In the genomic region with DNA sequence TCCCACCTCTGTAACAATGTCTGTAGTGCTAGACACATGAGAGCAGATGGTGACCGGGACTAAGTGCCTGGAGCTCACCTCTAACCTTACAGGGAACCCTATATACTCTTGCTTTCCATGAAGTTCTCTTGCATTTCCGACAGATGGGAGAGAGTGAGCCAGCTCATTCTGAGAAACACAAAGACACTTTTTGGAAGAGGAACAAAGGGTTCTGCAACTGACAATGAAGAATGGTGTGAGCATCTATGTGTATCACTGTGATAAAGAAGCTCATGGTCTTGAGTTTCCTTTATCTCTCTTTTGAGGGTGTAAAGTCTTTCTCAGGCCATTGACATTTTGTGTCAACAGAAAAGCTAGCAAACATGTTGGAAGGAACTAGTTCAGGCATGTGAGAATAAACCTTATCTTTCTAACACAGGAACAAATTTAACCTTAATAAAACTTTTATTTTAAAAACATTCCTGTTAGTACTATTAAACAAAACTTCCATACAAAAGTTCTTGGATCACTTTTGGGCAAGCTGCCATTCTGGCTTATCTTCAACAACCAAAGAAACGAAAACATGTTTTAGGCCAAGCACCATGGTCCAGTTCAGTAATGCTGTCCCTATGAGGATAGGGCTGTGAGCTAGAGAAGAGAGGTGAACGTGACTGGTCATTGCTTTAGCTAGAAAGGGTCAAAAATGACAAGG, we compare ENCODE assay signal across 14 cellular contexts.
A peak's percentile ranks its signal among the peaks of the same experiment; 100 is the strongest.
DNase-seq lines count a peak whose midpoint lies in the region; TF ChIP-seq lines count a peak whose summit lies in the region.
"Had no signal": no experiment of that assay in that cellular context is flagged by ENCODE, and none has a peak within 500 bp of the region (broad histone marks: within the 10 kb centered on the region; RNA-seq: fewer than 3 reads in every experiment).

No MANE protein-coding gene starts in this region.

- no peak overlapping the region for H3K4me3 Mint-ChIP-seq in osteocyte (ENCODE audit: unreplicated experiment)
- H3K4me3 Mint-ChIP-seq: activated B cell treated with CpG ODN at 0.5 μM for 24 hours; stimulated activated effector memory CD8-positive, alpha-beta T cell treated with anti-CD3 and anti-CD28 coated beads, Interleukin-12 subunit alpha, Interleukin-12 subunit beta, amount 100 ng/mL, for 72 hours had no signal

- H3K36me3 ChIP-seq in colonic mucosa (no peaks in the 10 kb centered on the region), stomach (no peaks in the 10 kb centered on the region)
- H3K36me3 ChIP-seq: BLaER1 treated with 17β-estradiol and CSF1 and Interleukin-3, amounts not matched to agents 10 nM and 100 nM had no signal

- WGBS in stomach, 5 donors: 20 to 43% (median 28%) methylated on average over 4 of the region's 4 CpGs

- intact Hi-C loops in colonic mucosa (cut with DNase I): no loop called here
- intact Hi-C loops in stomach (cut with DNase I; ENCODE audit: low total_unique reads): no loop called here

- H3K9me3 ChIP-seq in colonic mucosa (no peaks in the 10 kb centered on the region), stomach (no peaks in the 10 kb centered on the region)

- no peak overlapping the region for H3K27ac Mint-ChIP-seq in osteocyte (ENCODE audit: unreplicated experiment)
- H3K27ac Mint-ChIP-seq: activated B cell treated with CpG ODN at 0.5 μM for 24 hours; stimulated activated effector memory CD8-positive, alpha-beta T cell treated with anti-CD3 and anti-CD28 coated beads, Interleukin-12 subunit alpha, Interleukin-12 subunit beta, amount 100 ng/mL, for 72 hours had no signal

- TF ChIP-seq CTCF in colonic mucosa (IDR thresholded peaks at IDR 0.05) (no peak), stomach (IDR thresholded peaks at IDR 0.05) (no peak), osteocyte (IDR thresholded peaks at IDR 0.05) (no peak)

- no peaks in the 10 kb centered on the region for H3K27me3 Mint-ChIP-seq in osteocyte (ENCODE audit: unreplicated experiment)

- H3K27ac ChIP-seq in colonic mucosa: no peak overlapping the region
- H3K27ac ChIP-seq in stomach: peak overlapping the region; percentile 27 to 61 (median 40)
- H3K27ac ChIP-seq: BLaER1 treated with 17β-estradiol and CSF1 and Interleukin-3, amounts not matched to agents 10 nM and 100 nM had no signal

- peaks cover 14% of the 10 kb centered on the region for H3K4me1 Mint-ChIP-seq in osteocyte (ENCODE audit: unreplicated experiment)
- H3K4me1 Mint-ChIP-seq: activated B cell treated with CpG ODN at 0.5 μM for 24 hours; stimulated activated effector memory CD8-positive, alpha-beta T cell treated with anti-CD3 and anti-CD28 coated beads, Interleukin-12 subunit alpha, Interleukin-12 subunit beta, amount 100 ng/mL, for 72 hours had no signal

- H3K9me3 Mint-ChIP-seq in osteocyte (ENCODE audit: unreplicated experiment): peaks cover 8% of the 10 kb centered on the region
- H3K9me3 Mint-ChIP-seq: activated B cell treated with CpG ODN at 0.5 μM for 24 hours had no signal

- no peaks in the 10 kb centered on the region for H3K27me3 ChIP-seq in colonic mucosa
- H3K27me3 ChIP-seq in stomach: no peaks in the 10 kb centered on the region
- H3K27me3 ChIP-seq: BLaER1 treated with 17β-estradiol and CSF1 and Interleukin-3, amounts not matched to agents 10 nM and 100 nM had no signal

- peaks cover 2% of the 10 kb centered on the region for H3K36me3 Mint-ChIP-seq in osteocyte (ENCODE audit: unreplicated experiment)
- H3K36me3 Mint-ChIP-seq: stimulated activated effector memory CD8-positive, alpha-beta T cell treated with anti-CD3 and anti-CD28 coated beads, Interleukin-12 subunit alpha, Interleukin-12 subunit beta, amount 100 ng/mL, for 72 hours had no signal

- no peak overlapping the region for H3K9ac ChIP-seq in colonic mucosa (ENCODE audit: low read depth in 2 of 2, low read length in 2 of 2)
- H3K9ac ChIP-seq: BLaER1 treated with 17β-estradiol and CSF1 and Interleukin-3, amounts not matched to agents 10 nM and 100 nM had no signal

- DNase-seq in HUDEP-2 (lab: John Stamatoyannopoulos, UW; ENCODE audit: unreplicated experiment in 76 of 76) (peak in 74 of 76 experiments; percentile 15 to 97 (median 65)), colonic mucosa (peak; percentile 40), left kidney (ENCODE audit: low read depth, low spot score) (peak; percentile 27), stomach (peak; percentile 69), A172 (ENCODE audit: low spot score) (no peak), NCI-H82 treated with DMSO at 0.1 percent for 48 hours (lab: John Stamatoyannopoulos, UW; ENCODE audit: unreplicated experiment) (no peak), osteocyte (ENCODE audit: extremely low spot score, unreplicated experiment) (no peak)
- DNase-seq in central memory CD4-positive, alpha-beta T cell: no peak
- DNase-seq: activated B cell treated with CpG ODN at 0.5 μM for 24 hours; activated T-cell treated with anti-CD3 and anti-CD28 coated beads for 4 hours; NCI-H510A; stimulated activated CD4-positive, alpha-beta T cell treated with anti-CD3 and anti-CD28 coated beads, Interleukin-15, amount 100 ng/mL, for 24 hours had no signal

- H3K4me3 ChIP-seq in colonic mucosa: no peak overlapping the region
- H3K4me3 ChIP-seq in stomach: no peak overlapping the region
- H3K4me3 ChIP-seq: BLaER1 treated with 17β-estradiol and CSF1 and Interleukin-3, amounts not matched to agents 10 nM and 100 nM had no signal

- TF ChIP-seq EP300 in stomach (IDR thresholded peaks at IDR 0.05): no peak

- TF ChIP-seq POLR2A in stomach (IDR thresholded peaks at IDR 0.05): no peak

- H3K4me1 ChIP-seq in colonic mucosa (no peaks in the 10 kb centered on the region), stomach (peaks cover 9 to 37% (median 22%) of the 10 kb centered on the region in 4 donors)
- H3K4me1 ChIP-seq: BLaER1 treated with 17β-estradiol and CSF1 and Interleukin-3, amounts not matched to agents 10 nM and 100 nM had no signal

Comparison
In these comparisons a context has a peak if more than half of its experiments do, and no peak if none do; other contexts are left out.
1. DNase-seq: peak in HUDEP-2 (74 of 76), colonic mucosa (single experiment), left kidney (single experiment) and stomach (single experiment); none in A172 (single experiment), NCI-H82 treated with DMSO at 0.1 percent for 48 hours (single experiment), central memory CD4-positive, alpha-beta T cell (single experiment) and osteocyte (single experiment).